Comparison of ENCODE assay signal across 14 cellular contexts in genomic region chr10:65501259-65501658, GRCh38.
DNase-seq lines count a peak whose midpoint lies in the region; ATAC-seq and FAIRE-seq lines count a peak whose summit lies in the region.
"Had no signal": no experiment of that assay in that cellular context is flagged by ENCODE, and none has a peak within 500 bp of the region (broad histone marks: within the 10 kb centered on the region; RNA-seq: fewer than 3 reads in every experiment).

No MANE protein-coding gene starts in this region.

- no peak overlapping the region for H3K27ac ChIP-seq in GM23248
- H3K27ac ChIP-seq: uterus had no signal

- no peaks in the 10 kb centered on the region for H4K20me1 ChIP-seq in GM23248 (ENCODE audit: insufficient read depth)

- H3K9me2 ChIP-seq in GM23248 (ENCODE audit: insufficient read depth), result no peaks in the 10 kb centered on the region

- WGBS in GM23248 (ENCODE audit: low coverage in 1 of 2, low lambda C conversion rate in 2 of 2, missing lambda C conversion rate in 2 of 2), 2 experiments, result 40 to 58% methylated on average over 3 of the region's 3 CpGs

- ATAC-seq in activated T-cell treated with anti-CD3 and anti-CD28 coated beads, Interleukin-2, amount 50 U/mL, for 72 hours (replicated peaks in 1 of 2), result peak; percentile 50 to 80
- ATAC-seq in HG02981 (IDR thresholded peaks at IDR 0.05; ENCODE audit: unreplicated experiment) (peak; percentile 88), HG03139 (IDR thresholded peaks at IDR 0.05; ENCODE audit: unreplicated experiment) (no peak)

- H3K4me3 ChIP-seq in GM23248, result no peak overlapping the region
- H3K4me3 ChIP-seq: MG63, uterus had no signal

- H3K79me2 ChIP-seq in GM23248 (ENCODE audit: insufficient read depth), result no peaks in the 10 kb centered on the region

- H3F3A ChIP-seq in GM23248 (ENCODE audit: insufficient read depth), result no peaks in the 10 kb centered on the region

- H3K27ac Mint-ChIP-seq in activated T-cell treated with anti-CD3 and anti-CD28 coated beads, Interleukin-2, amount 50 U/mL, for 72 hours, result no peak overlapping the region

- no peak overlapping the region for H3K4me2 ChIP-seq in GM23248 (ENCODE audit: unreplicated experiment)

- H3K9me3 Mint-ChIP-seq in activated T-cell treated with anti-CD3 and anti-CD28 coated beads, Interleukin-2, amount 50 U/mL, for 72 hours, result peaks cover 4 to 7% of the 10 kb centered on the region in 2 donors

- H3K4me1 Mint-ChIP-seq in activated T-cell treated with anti-CD3 and anti-CD28 coated beads, Interleukin-2, amount 50 U/mL, for 72 hours (ENCODE audit: low read depth), result no peaks in the 10 kb centered on the region

- no peak overlapping the region for H3K9ac ChIP-seq in GM23248

- in situ Hi-C loops in GM23248 (cut with MboI), result no loop called here

- FAIRE-seq in GM19239 (lab: Jason Lieb, UNC), result no peak
- FAIRE-seq: colon had no signal

- no peaks in the 10 kb centered on the region for H3K27me3 Mint-ChIP-seq in activated T-cell treated with anti-CD3 and anti-CD28 coated beads, Interleukin-2, amount 50 U/mL, for 72 hours (ENCODE audit: low read depth)

- no peaks in the 10 kb centered on the region for H3K4me1 ChIP-seq in GM23248 (ENCODE audit: insufficient read depth)
- H3K4me1 ChIP-seq: uterus had no signal

- no peak overlapping the region for H3K4me3 Mint-ChIP-seq in activated T-cell treated with anti-CD3 and anti-CD28 coated beads, Interleukin-2, amount 50 U/mL, for 72 hours

- no peak for DNase-seq in activated T-cell treated with anti-CD3 and anti-CD28 coated beads, Interleukin-2, amount 50 U/mL, for 72 hours
- DNase-seq in activated T-cell treated with anti-CD3 and anti-CD28 coated beads, Interleukin-2, amount 50 U/mL, for 1 hour, result no peak
- peak; percentile 3 for DNase-seq in T follicular helper cell (ENCODE audit: low read depth)
- no peak for DNase-seq in GM23248
- no peak for DNase-seq in GM19239 (ENCODE audit: insufficient read length, low spot score)
- DNase-seq in NCI-H2107 treated with DMSO at 0.1 percent for 48 hours (lab: John Stamatoyannopoulos, UW; ENCODE audit: unreplicated experiment), result no peak
- DNase-seq: H7, mesendoderm, MG63, NCI-H2171 treated with DMSO at 0.1 percent for 48 hours, uterus had no signal

- H3K36me3 ChIP-seq in GM23248 (ENCODE audit: low read depth), result no peaks in the 10 kb centered on the region
- H3K36me3 ChIP-seq: MG63, uterus had no signal

- H3K9me3 ChIP-seq in GM23248 (ENCODE audit: low read depth), result no peaks in the 10 kb centered on the region
- H3K9me3 ChIP-seq: MG63, uterus had no signal

- H3K36me3 Mint-ChIP-seq in activated T-cell treated with anti-CD3 and anti-CD28 coated beads, Interleukin-2, amount 50 U/mL, for 72 hours (ENCODE audit: insufficient read depth in 2 of 2), result no peaks in the 10 kb centered on the region

- no peaks in the 10 kb centered on the region for H3K27me3 ChIP-seq in GM23248 (replicated peaks; ENCODE audit: insufficient read depth)
- H3K27me3 ChIP-seq: MG63, uterus had no signal

- H2AFZ ChIP-seq in GM23248, result no peak overlapping the region
